In the genomic region with DNA sequence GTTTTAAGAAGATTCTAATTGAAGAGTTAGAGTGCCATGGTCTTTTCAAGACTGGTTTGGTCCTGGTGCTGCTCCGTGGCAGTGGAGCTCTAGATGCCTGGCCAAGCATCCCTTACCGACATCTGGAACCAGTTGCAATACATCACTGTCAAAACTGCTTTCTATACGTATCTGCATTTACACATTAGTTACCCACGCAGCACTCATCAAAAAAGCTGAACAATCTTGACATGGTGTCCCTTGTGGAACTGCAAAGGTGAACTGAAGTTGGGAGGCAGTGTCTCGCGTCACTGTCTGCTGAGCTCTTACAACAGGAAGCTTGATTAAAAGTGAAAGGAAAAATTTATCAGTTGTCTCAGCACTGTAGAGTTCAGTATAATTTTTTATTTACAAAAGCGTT, we compare ENCODE assay signal across 8 cellular contexts.
DNase-seq lines count a peak whose midpoint lies in the region; ATAC-seq and TF ChIP-seq lines count a peak whose summit lies in the region.

No MANE protein-coding gene starts in this region.

- no peaks in the 10 kb centered on the region for H3K9me3 ChIP-seq in Karpas-422 (ENCODE audit: low read length)

- H3K27me3 ChIP-seq in Karpas-422 (ENCODE audit: low read length) (no peaks in the 10 kb centered on the region), GM23338 (ENCODE audit: insufficient read depth) (no peaks in the 10 kb centered on the region)

- H3K27ac Mint-ChIP-seq in GM23338: no peak overlapping the region

- H3K9ac ChIP-seq in Karpas-422 (ENCODE audit: low read length): peak overlapping the region; percentile 24; the same call in 1 of the 2 replicates

- H3K4me3 ChIP-seq in Karpas-422 (ENCODE audit: low read length): peak overlapping the region; percentile 50; the same call in 1 of the 2 replicates
- no peak overlapping the region for H3K4me3 ChIP-seq in GM23338

- H3F3A ChIP-seq in GM23338 (replicated peaks; ENCODE audit: low read depth): no peaks in the 10 kb centered on the region

- no peak for TF ChIP-seq CTCF in GM23338 (conservative IDR thresholded peaks at IDR 0.05; ENCODE audit: low read depth in 2 of 2)

- intact Hi-C loops in left cardiac atrium (cut with DNase I): no loop called here

- H3K27ac ChIP-seq in Karpas-422 (ENCODE audit: low read length): no peak overlapping the region
- no peak overlapping the region for H3K27ac ChIP-seq in GM23338 (ENCODE audit: low read depth)

- H3K9me3 Mint-ChIP-seq in GM23338: no peaks in the 10 kb centered on the region

- no peaks in the 10 kb centered on the region for H3K36me3 Mint-ChIP-seq in GM23338 (ENCODE audit: low read depth)

- H3K36me3 ChIP-seq in Karpas-422 (ENCODE audit: insufficient read depth, low read length) (no peaks in the 10 kb centered on the region), GM23338 (ENCODE audit: insufficient read depth) (no peaks in the 10 kb centered on the region)

- peaks cover 2% of the 10 kb centered on the region for H3K27me3 Mint-ChIP-seq in GM23338 (ENCODE audit: insufficient read depth, low read depth, poor library complexity)

- H3K79me2 ChIP-seq in Karpas-422 (ENCODE audit: low read length) (no peaks in the 10 kb centered on the region), GM23338 (replicated peaks; ENCODE audit: insufficient read depth) (peaks cover 64% of the 10 kb centered on the region)

- H3K4me2 ChIP-seq in Karpas-422 (ENCODE audit: low read depth, low read length, poor library complexity, severe bottlenecking) (peak overlapping the region; percentile 67), GM23338 (no peak overlapping the region)

- no peak overlapping the region; the same call in 1 of the 2 replicates for H2AFZ ChIP-seq in Karpas-422 (ENCODE audit: low read length)
- no peak overlapping the region for H2AFZ ChIP-seq in GM23338

- no peak overlapping the region for H3K4me3 Mint-ChIP-seq in GM23338

- H4K20me1 ChIP-seq in Karpas-422 (ENCODE audit: insufficient read depth, low read depth, low read length): no peaks in the 10 kb centered on the region
- 0 out of 2 replicates have a peak, but pooled peaks cover 7% of the 10 kb centered on the region for H4K20me1 ChIP-seq in GM23338 (replicated peaks; ENCODE audit: insufficient read depth)

- ATAC-seq in GM18861 (IDR thresholded peaks at IDR 0.05; ENCODE audit: unreplicated experiment) (peak; percentile 69), left cardiac atrium (peak; percentile 73 to 74), GM23338 (no peak), HG03342 (IDR thresholded peaks at IDR 0.05; ENCODE audit: unreplicated experiment) (no peak)

- H3K4me1 ChIP-seq in Karpas-422 (ENCODE audit: low read length) (peaks cover 9% of the 10 kb centered on the region), GM23338 (ENCODE audit: insufficient read depth) (no peaks in the 10 kb centered on the region)

- no peaks in the 10 kb centered on the region; the same call in 2 of the 3 replicates for H3K4me1 Mint-ChIP-seq in GM23338

- DNase-seq in Karpas-422 (peak; percentile 63), left cardiac atrium (peak; percentile 24), GM23338 (ENCODE audit: low spot score) (no peak), NCI-H1930 (lab: John Stamatoyannopoulos, UW) (no peak)
- DNase-seq in activated T-cell treated with anti-CD3 and anti-CD28 coated beads, Interleukin-2, amount 50 U/mL, for 48 hours: peak; percentile 36 to 47
- DNase-seq in stimulated activated CD4-positive, alpha-beta T cell treated with anti-CD3 and anti-CD28 coated beads, Interleukin-1b, Interleukin-23, amount 100 ng/mL, for 48 hours: peak; percentile 45

- no peaks in the 10 kb centered on the region for H3K9me2 ChIP-seq in Karpas-422 (replicated peaks; ENCODE audit: insufficient read depth, low read length)
- no peaks in the 10 kb centered on the region for H3K9me2 ChIP-seq in GM23338 (ENCODE audit: insufficient read depth)

TF ChIP-seq in GM23338, 12 proteins besides CTCF, POLR2A, EP300 and RAD21 (continues in another document):
- TF ChIP-seq ZNF462 (CRISPR knock-in tag; IDR thresholded peaks at IDR 0.05): no peak
- TF ChIP-seq, protein P1, sequence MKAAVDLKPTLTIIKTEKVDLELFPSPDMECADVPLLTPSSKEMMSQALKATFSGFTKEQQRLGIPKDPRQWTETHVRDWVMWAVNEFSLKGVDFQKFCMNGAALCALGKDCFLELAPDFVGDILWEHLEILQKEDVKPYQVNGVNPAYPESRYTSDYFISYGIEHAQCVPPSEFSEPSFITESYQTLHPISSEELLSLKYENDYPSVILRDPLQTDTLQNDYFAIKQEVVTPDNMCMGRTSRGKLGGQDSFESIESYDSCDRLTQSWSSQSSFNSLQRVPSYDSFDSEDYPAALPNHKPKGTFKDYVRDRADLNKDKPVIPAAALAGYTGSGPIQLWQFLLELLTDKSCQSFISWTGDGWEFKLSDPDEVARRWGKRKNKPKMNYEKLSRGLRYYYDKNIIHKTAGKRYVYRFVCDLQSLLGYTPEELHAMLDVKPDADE (IDR thresholded peaks at IDR 0.05): no peak
- no peak for TF ChIP-seq ZNF114 (CRISPR knock-in tag; IDR thresholded peaks at IDR 0.05)
- TF ChIP-seq NANOG (IDR thresholded peaks at IDR 0.05; ENCODE audit: borderline replicate concordance): no peak
- TF ChIP-seq STAT1 (IDR thresholded peaks at IDR 0.05; ENCODE audit: unreplicated experiment): no peak
- TF ChIP-seq POLR2AphosphoS5 (IDR thresholded peaks at IDR 0.05; ENCODE audit: low read depth): no peak
- no peak for TF ChIP-seq EZH2 (IDR thresholded peaks at IDR 0.05; ENCODE audit: low read depth, unreplicated experiment)
- no peak for TF ChIP-seq ZNF331 (CRISPR knock-in tag; IDR thresholded peaks at IDR 0.05; ENCODE audit: low read depth)

Comparison
In these comparisons a context has a peak if more than half of its experiments do, and no peak if none do; other contexts are left out.
1. ATAC-seq: peak in GM18861 (single experiment) and left cardiac atrium (2 of 2); none in GM23338 (single experiment) and HG03342 (single experiment).
2. DNase-seq: peak in Karpas-422 (single experiment), activated T-cell treated with anti-CD3 and anti-CD28 coated beads, Interleukin-2, amount 50 U/mL, for 48 hours (2 of 2), left cardiac atrium (single experiment) and stimulated activated CD4-positive, alpha-beta T cell treated with anti-CD3 and anti-CD28 coated beads, Interleukin-1b, Interleukin-23, amount 100 ng/mL, for 48 hours (single experiment); none in GM23338 (single experiment) and NCI-H1930 (0 of 2).